In genomic region chr2:23578964-23579671, GRCh38 we compare ENCODE assay signal across 1 cellular context.
TF ChIP-seq lines count a peak whose summit lies in the region.

No MANE protein-coding gene starts in this region.

TF ChIP-seq in SK-N-SH, 30 proteins besides CTCF, POLR2A, EP300 and RAD21 (continued from another document):
- TF ChIP-seq, protein P1, sequence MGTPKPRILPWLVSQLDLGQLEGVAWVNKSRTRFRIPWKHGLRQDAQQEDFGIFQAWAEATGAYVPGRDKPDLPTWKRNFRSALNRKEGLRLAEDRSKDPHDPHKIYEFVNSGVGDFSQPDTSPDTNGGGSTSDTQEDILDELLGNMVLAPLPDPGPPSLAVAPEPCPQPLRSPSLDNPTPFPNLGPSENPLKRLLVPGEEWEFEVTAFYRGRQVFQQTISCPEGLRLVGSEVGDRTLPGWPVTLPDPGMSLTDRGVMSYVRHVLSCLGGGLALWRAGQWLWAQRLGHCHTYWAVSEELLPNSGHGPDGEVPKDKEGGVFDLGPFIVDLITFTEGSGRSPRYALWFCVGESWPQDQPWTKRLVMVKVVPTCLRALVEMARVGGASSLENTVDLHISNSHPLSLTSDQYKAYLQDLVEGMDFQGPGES (IDR thresholded peaks at IDR 0.05; ENCODE audit: low read depth, low read length), result no peak
- no peak for TF ChIP-seq MXI1 (IDR thresholded peaks at IDR 0.05; ENCODE audit: low read depth, low read length)
- TF ChIP-seq USF1 (IDR thresholded peaks at IDR 0.05; ENCODE audit: borderline replicate concordance, low read depth), result no peak
TF ChIP-seq in SK-N-SH: peak in this region for 0.
